Comparison of ENCODE assay signal across 18 cellular contexts in genomic region chr16:70788668-70789161, GRCh38. TPM values are rescaled to one million over a fixed set of nuclear protein-coding genes. Genes with fewer than 3 reads are reported as not detected.
DNase-seq lines count a peak whose midpoint lies in the region; ATAC-seq, FAIRE-seq and TF ChIP-seq lines count a peak whose summit lies in the region.
"Had no signal": no experiment of that assay in that cellular context is flagged by ENCODE, and none has a peak within 500 bp of the region (broad histone marks: within the 10 kb centered on the region; RNA-seq: fewer than 3 reads in every experiment).

No MANE protein-coding gene starts in this region.

- H3K4ac ChIP-seq in IMR-90 (ENCODE audit: low read depth, low read length) = no peak overlapping the region
- no peak overlapping the region for H3K4ac ChIP-seq in mesenchymal stem cell (ENCODE audit: low read depth in 1 of 2, low read length in 2 of 2)

- H2BK5ac ChIP-seq in IMR-90 (ENCODE audit: low read depth, low read length, poor library complexity, severe bottlenecking) (no peak overlapping the region), mesenchymal stem cell (ENCODE audit: low read depth, low read length, poor library complexity, severe bottlenecking) (no peak overlapping the region)

- no peak overlapping the region for H3K14ac ChIP-seq in IMR-90 (replicated peaks; ENCODE audit: low read depth, low read length)
- no peak overlapping the region for H3K14ac ChIP-seq in mesenchymal stem cell (ENCODE audit: low read length in 2 of 2)

- POLR2A ChIA-PET in IMR-90 (lab: Charles Lee; ENCODE audit: unreplicated experiment) = no interaction called here

- H3K9me3 ChIP-seq in IMR-90 (ENCODE audit: control insufficient read depth, insufficient read depth, low read length) = no peaks in the 10 kb centered on the region
- no peaks in the 10 kb centered on the region for H3K9me3 ChIP-seq in mesenchymal stem cell (ENCODE audit: control insufficient read depth, low read length)
- no peaks in the 10 kb centered on the region for H3K9me3 ChIP-seq in spleen
- no peaks in the 10 kb centered on the region for H3K9me3 ChIP-seq in small intestine (ENCODE audit: control insufficient read depth, low read depth)
- H3K9me3 ChIP-seq: Caco-2, ovary had no signal

- H2BK120ac ChIP-seq in IMR-90 (ENCODE audit: low read depth, low read length) (no peak overlapping the region), mesenchymal stem cell (ENCODE audit: low read depth, low read length) (no peak overlapping the region)

- in situ Hi-C loops in IMR-90 (cut with MboI; ENCODE audit: low sequenced_read_pairs) = loop anchor here (10.0 to 25.0 kb wide), 3 partner anchors 499 to 699 kb away; partner anchors contain the start of genes CALB2, CMTR2 and ZNF19

- H3K27ac ChIP-seq in IMR-90 (ENCODE audit: insufficient read depth, low read length) (no peak overlapping the region), mesenchymal stem cell (ENCODE audit: low read length, poor library complexity, severe bottlenecking) (peak overlapping the region; percentile 43), spleen (peak overlapping the region in 5 of 8 donors; percentile 26 to 64 (median 42)), small intestine (ENCODE audit: low read depth in 1 of 2, low read length in 1 of 2) (no peak overlapping the region)
- H3K27ac ChIP-seq: ovary, SK-N-MC had no signal

- H2AFZ ChIP-seq in IMR-90 (replicated peaks; ENCODE audit: low read length, poor library complexity) (no peak overlapping the region), mesenchymal stem cell (ENCODE audit: low read depth, low read length) (no peak overlapping the region)

- H3K27me3 ChIP-seq in IMR-90 (ENCODE audit: control insufficient read depth, insufficient read depth, low read length) = no peaks in the 10 kb centered on the region
- H3K27me3 ChIP-seq in mesenchymal stem cell (ENCODE audit: control insufficient read depth in 1 of 2, insufficient read depth in 1 of 2, low read length in 2 of 2) = no peaks in the 10 kb centered on the region
- no peaks in the 10 kb centered on the region for H3K27me3 ChIP-seq in spleen (replicated peaks in 1 of 7)
- no peaks in the 10 kb centered on the region for H3K27me3 ChIP-seq in small intestine (ENCODE audit: control insufficient read depth in 2 of 2, insufficient read depth in 2 of 2, low read length in 2 of 2)
- H3K27me3 ChIP-seq: ovary had no signal

- H3K9ac ChIP-seq in IMR-90 (ENCODE audit: low read depth, low read length) = no peak overlapping the region
- peak overlapping the region; percentile 67 for H3K9ac ChIP-seq in mesenchymal stem cell (ENCODE audit: low read length)

- H3K18ac ChIP-seq in IMR-90 (ENCODE audit: low read depth, low read length) (no peak overlapping the region), mesenchymal stem cell (ENCODE audit: low read depth in 1 of 2, low read length in 2 of 2) (no peak overlapping the region)

- H3K79me1 ChIP-seq in IMR-90 (ENCODE audit: low read depth in 1 of 2, low read length in 2 of 2) (peaks cover 46 to 67% of the 10 kb centered on the region in 2 experiments), mesenchymal stem cell (replicated peaks; ENCODE audit: low read length, poor library complexity, severe bottlenecking) (peaks cover 58% of the 10 kb centered on the region)

- H3K4me3 ChIP-seq in IMR-90 (ENCODE audit: insufficient read depth, low read depth, low read length) (no peak overlapping the region), mesenchymal stem cell (ENCODE audit: insufficient read depth in 1 of 2, low read depth in 1 of 2, low read length in 2 of 2) (no peak overlapping the region), spleen (no peak overlapping the region), small intestine (ENCODE audit: low read depth in 1 of 2, low read length in 2 of 2) (no peak overlapping the region)
- H3K4me3 ChIP-seq: ovary, SK-N-MC, smooth muscle cell had no signal

- H3K36me3 ChIP-seq in IMR-90 (ENCODE audit: control insufficient read depth, insufficient read depth, low read length) = peaks cover 25% of the 10 kb centered on the region
- peaks cover 30 to 32% of the 10 kb centered on the region in 2 experiments for H3K36me3 ChIP-seq in mesenchymal stem cell (ENCODE audit: control insufficient read depth in 1 of 2, insufficient read depth in 2 of 2, low read depth in 1 of 2, low read length in 2 of 2)
- peaks cover 3 to 69% (median 30%) of the 10 kb centered on the region in 6 donors for H3K36me3 ChIP-seq in spleen
- peaks cover under 1 to 11% of the 10 kb centered on the region in 2 donors for H3K36me3 ChIP-seq in small intestine (ENCODE audit: control insufficient read depth in 2 of 2, insufficient read depth in 2 of 2, low read length in 2 of 2)
- H3K36me3 ChIP-seq: ovary had no signal

- H3K9me1 ChIP-seq in IMR-90 (ENCODE audit: insufficient read depth, low read length) = peaks cover 7% of the 10 kb centered on the region; the same call in 1 of the 2 replicates

- DNase-seq in IMR-90 (peak; percentile 49), chondrocyte (ENCODE audit: low spot score) (no peak), mesenchymal stem cell (no peak), spleen (no peak), small intestine (no peak), NCI-H128 (lab: John Stamatoyannopoulos, UW; ENCODE audit: unreplicated experiment) (no peak), urothelium cell line (ENCODE audit: low spot score) (no peak)
- DNase-seq: left cardiac atrium; NCI-H1105; NCI-H2171; NCI-H774; stimulated activated CD8-positive, alpha-beta memory T cell treated with anti-CD3 and anti-CD28 coated beads, Interleukin-4, amount 100 ng/mL, for 48 hours had no signal

- no TSS peak for BruUV-seq in IMR-90 (replicated peaks; lab: Mats Ljungman, UMichigan)

- no peak for FAIRE-seq in small intestine (lab: Jason Lieb, UNC)
- no peak for FAIRE-seq in urothelium cell line (lab: Jason Lieb, UNC)
- FAIRE-seq: GM18507 had no signal

- H4K8ac ChIP-seq in IMR-90 (ENCODE audit: low read depth in 2 of 2, low read length in 2 of 2) (no peak overlapping the region), mesenchymal stem cell (ENCODE audit: low read length) (no peak overlapping the region)

- H2AK9ac ChIP-seq in IMR-90 (replicated peaks; ENCODE audit: low read depth, low read length, poor library complexity) = no peak overlapping the region

- dilution Hi-C loops in IMR-90 (cut with HindIII; ENCODE audit: low sequenced_read_pairs, unreplicated experiment) = no loop called here

- H3K9me3 Mint-ChIP-seq in chondrocyte (ENCODE audit: low read depth) = no peaks in the 10 kb centered on the region

- no peak overlapping the region for H3K23ac ChIP-seq in IMR-90 (ENCODE audit: low read depth, low read length)
- H3K23ac ChIP-seq in mesenchymal stem cell (ENCODE audit: low read length in 2 of 2) = no peak overlapping the region

- H4K5ac ChIP-seq in IMR-90 (ENCODE audit: low read depth, low read length) = no peak overlapping the region

- H2AK5ac ChIP-seq in IMR-90 (ENCODE audit: low read depth, low read length) (no peak overlapping the region), mesenchymal stem cell (ENCODE audit: low read length, severe bottlenecking) (no peak overlapping the region)

- H3K56ac ChIP-seq in IMR-90 (ENCODE audit: extremely low read depth, insufficient read depth, low read length) = no peak overlapping the region

- H3K4me2 ChIP-seq in IMR-90 (ENCODE audit: low read depth, low read length) = no peak overlapping the region
- H3K4me2 ChIP-seq in mesenchymal stem cell (ENCODE audit: low read length, poor library complexity, severe bottlenecking) = no peak overlapping the region
- H3K4me2 ChIP-seq: smooth muscle cell had no signal

- no peak overlapping the region for H2BK20ac ChIP-seq in IMR-90 (ENCODE audit: low read depth, low read length)

- TF ChIP-seq POLR2A in IMR-90 (IDR thresholded peaks at IDR 0.05; ENCODE audit: low read depth, low read length) (no peak), spleen (IDR thresholded peaks at IDR 0.05) (no peak)

- peaks cover 22% of the 10 kb centered on the region for H3K4me1 Mint-ChIP-seq in chondrocyte (ENCODE audit: low read depth)

- ATAC-seq in IMR-90 (ENCODE audit: low read depth) = peak; percentile 60

- H3K27me3 Mint-ChIP-seq in chondrocyte (ENCODE audit: low read depth) = no peaks in the 10 kb centered on the region
- H3K27me3 Mint-ChIP-seq: B cell had no signal

- TF ChIP-seq CTCF in IMR-90 (conservative IDR thresholded peaks at IDR 0.05; ENCODE audit: low read depth, low read length) = no peak
- no peak for TF ChIP-seq CTCF in chondrocyte (IDR thresholded peaks at IDR 0.05)
- no peak for TF ChIP-seq CTCF in spleen (IDR thresholded peaks at IDR 0.05 in 8 of 11, conservative IDR thresholded peaks at IDR 0.05 in 3 of 11)

- no peak overlapping the region for H2BK12ac ChIP-seq in mesenchymal stem cell (ENCODE audit: low read length in 2 of 2)

- no CpG with 5 or more reads among the region's 9 CpGs for whole genome bisulfite sequencing in IMR-90 (ENCODE audit: extremely low coverage in 2 of 2, insufficient read length in 1 of 2), 2 experiments
- WGBS in mesenchymal stem cell = 92% methylated on average over 9 of the region's 9 CpGs
- WGBS in spleen, 5 donors = 79 to 87% (median 87%) methylated on average over 8 to 9 of the region's 9 CpGs
- WGBS in small intestine, 3 donors = 84 to 92% (median 91%) methylated on average over 9 of the region's 9 CpGs

- intact Hi-C loops in IMR-90 (cut with micrococcal nuclease) (no loop called here), spleen (cut with DNase I; ENCODE audit: low total_unique reads) (no loop called here)

- CTCF ChIA-PET in IMR-90 (lab: Yijun Ruan, JAX) = no interaction called here

- H4K91ac ChIP-seq in IMR-90 (ENCODE audit: insufficient read depth, low read depth, low read length) = no peak overlapping the region
- no peak overlapping the region for H4K91ac ChIP-seq in mesenchymal stem cell (ENCODE audit: low read length)

- H3K4me1 ChIP-seq in IMR-90 (ENCODE audit: control insufficient read depth, insufficient read depth, low read length) (no peaks in the 10 kb centered on the region; the same call in 1 of the 2 replicates), mesenchymal stem cell (ENCODE audit: control insufficient read depth, insufficient read depth, low read depth, low read length) (peaks cover 17% of the 10 kb centered on the region), spleen (peaks cover 3 to 89% (median 60%) of the 10 kb centered on the region in 6 donors), small intestine (ENCODE audit: control insufficient read depth in 2 of 2, insufficient read depth in 1 of 2, low read depth in 1 of 2, low read length in 1 of 2) (no peaks in the 10 kb centered on the region)
- H3K4me1 ChIP-seq: Caco-2 had no signal

- peak overlapping the region; percentile 71 for H3K27ac Mint-ChIP-seq in chondrocyte (ENCODE audit: unreplicated experiment)
- H3K27ac Mint-ChIP-seq: B cell had no signal

- H3K4me3 Mint-ChIP-seq in chondrocyte (ENCODE audit: unreplicated experiment) = no peak overlapping the region
- H3K4me3 Mint-ChIP-seq: B cell had no signal

- TF ChIP-seq RAD21 in IMR-90 (IDR thresholded peaks at IDR 0.05; ENCODE audit: low read length) = no peak

- no peak overlapping the region for H2BK15ac ChIP-seq in IMR-90 (ENCODE audit: low read depth, low read length)
- H2BK15ac ChIP-seq in mesenchymal stem cell (ENCODE audit: low read depth, poor library complexity, severe bottlenecking) = no peak overlapping the region

- H3K36me3 Mint-ChIP-seq in chondrocyte (ENCODE audit: low read depth) = peaks cover 13% of the 10 kb centered on the region

- H4K20me1 ChIP-seq in IMR-90 (ENCODE audit: insufficient read depth, low read length) = peaks cover 35% of the 10 kb centered on the region

RNA-seq across cellular contexts. Expression of gene VAC14, which starts 12.2 kb away (rescaled TPM):
- total RNA-seq in IMR-90 (2012; rRNA removed) (18.3 and 21.1 TPM in 2 replicates), chondrocyte (35.6 to 40.3 TPM (median 37.9 TPM) in 3 replicates), spleen (10 to 100 TPM; 43.4 to 70.0 (median 55.5) TPM)
- polyA plus RNA-seq in IMR-90 (2012; rRNA removed) (40.2 and 48.3 TPM in 2 replicates), spleen (10 to 100 TPM; 29.1 to 35.6 (median 32.9) TPM), small intestine (10 to 100 TPM; 26.6 to 32.9 (median 31.1) TPM)
- 29.7 and 39.3 TPM in 2 replicates for polyA plus RNA-seq in IMR-90 (2012; cell fraction: cytosol; rRNA removed)
- polyA plus RNA-seq in IMR-90 (2012; cell fraction: nucleus; rRNA removed; ENCODE audit: low replicate concordance) = 29.2 and 68.0 TPM in 2 replicates
- polyA plus RNA-seq in mesenchymal stem cell (2013, experiment 1 of 2) = 29.9 TPM
- polyA plus RNA-seq in mesenchymal stem cell (2013, experiment 2 of 2) = 29.1 TPM

Comparison
In these comparisons a context has a peak if more than half of its experiments do, and no peak if none do; other contexts are left out.
1. H3K27ac ChIP-seq: peak in mesenchymal stem cell (single experiment) and spleen (5 of 8); none in IMR-90 (single experiment) and small intestine (0 of 2).